ENCODE assay signal across 27 cellular contexts in the genomic region with DNA sequence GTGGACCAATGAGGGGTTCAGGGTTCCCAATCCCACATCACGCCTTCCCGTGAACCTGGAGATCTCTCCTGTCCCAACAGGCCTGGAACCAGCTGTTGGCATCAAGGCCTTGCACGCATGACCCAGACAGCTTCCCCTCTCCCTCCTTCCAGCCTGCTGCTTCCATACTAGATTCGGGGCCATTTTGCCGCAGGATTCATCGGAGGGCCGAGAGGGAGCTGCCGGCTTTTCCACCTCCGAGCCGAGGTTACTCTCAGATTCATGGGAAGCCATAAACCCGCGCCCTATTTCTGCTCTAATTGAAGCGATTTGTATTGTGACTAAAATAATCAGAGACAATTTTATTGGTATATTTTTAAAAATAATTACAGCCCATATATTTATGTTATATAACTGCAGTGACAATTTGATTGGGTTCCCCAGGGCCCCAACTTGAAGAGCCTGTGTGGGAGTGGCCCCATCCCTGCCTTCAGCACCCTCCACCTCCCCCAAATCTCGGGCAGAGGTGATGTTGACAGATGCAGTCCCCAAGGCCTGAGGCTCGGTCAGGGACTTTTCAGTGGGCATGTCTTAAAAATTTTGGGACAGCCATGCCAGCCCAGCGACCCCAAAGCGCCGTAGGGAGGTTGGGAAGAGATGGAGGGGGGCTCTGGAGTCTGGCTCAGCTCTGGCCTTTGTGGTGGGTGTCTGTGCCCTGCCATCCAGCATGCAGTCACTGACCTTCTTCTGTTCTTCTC. TPM values are rescaled to one million over a fixed set of nuclear protein-coding genes. Genes with fewer than 3 reads are reported as not detected.
DNase-seq lines count a peak whose midpoint lies in the region; ATAC-seq, FAIRE-seq and TF ChIP-seq lines count a peak whose summit lies in the region.
"Had no signal": no experiment of that assay in that cellular context is flagged by ENCODE, and none has a peak within 500 bp of the region (broad histone marks: within the 10 kb centered on the region; RNA-seq: fewer than 3 reads in every experiment).

No MANE protein-coding gene starts in this region.

- FAIRE-seq in H54 (lab: Jason Lieb, UNC): no peak
- FAIRE-seq: A549, D721Med, GM12878, H1 had no signal

- H3K36me3 ChIP-seq in sigmoid colon (no peaks in the 10 kb centered on the region), aorta (ENCODE audit: control insufficient read depth in 1 of 2, insufficient read depth in 2 of 2, low read length in 1 of 2) (no peaks in the 10 kb centered on the region), MG63 (no peaks in the 10 kb centered on the region)
- H3K36me3 ChIP-seq: BE2C; BLaER1 treated with 17β-estradiol and CSF1 and Interleukin-3, amounts not matched to agents 10 nM and 100 nM had no signal

- no peaks in the 10 kb centered on the region for H3K9me3 ChIP-seq in right cardiac atrium (ENCODE audit: control insufficient read depth, low read length)
- no peaks in the 10 kb centered on the region for H3K9me3 ChIP-seq in sigmoid colon
- H3K9me3 ChIP-seq in aorta (ENCODE audit: control insufficient read depth, low read length): no peaks in the 10 kb centered on the region
- H3K9me3 ChIP-seq in MG63: no peaks in the 10 kb centered on the region
- H3K9me3 ChIP-seq: A549; BE2C; BLaER1 treated with 17β-estradiol and CSF1 and Interleukin-3, amounts not matched to agents 10 nM and 100 nM had no signal

- no peaks in the 10 kb centered on the region for H3K4me1 Mint-ChIP-seq in neural crest cell
- H3K4me1 Mint-ChIP-seq: CD14-positive monocyte; CD8-positive, alpha-beta memory T cell had no signal

- no peak for ATAC-seq in right cardiac atrium
- ATAC-seq in Right ventricle myocardium superior (ENCODE audit: poor library complexity): no peak
- ATAC-seq in aorta (ENCODE audit: low FRiP score): no peak
- no peak for ATAC-seq in HG03439 (IDR thresholded peaks at IDR 0.05; ENCODE audit: unreplicated experiment)
- ATAC-seq: A549, GM12878, HCT116 had no signal

- H3K27me3 Mint-ChIP-seq in neural crest cell (ENCODE audit: low read depth): peaks cover 4% of the 10 kb centered on the region

- no peak overlapping the region for H3K27ac ChIP-seq in right cardiac atrium (ENCODE audit: low read length)
- H3K27ac ChIP-seq in sigmoid colon: no peak overlapping the region
- no peak overlapping the region for H3K27ac ChIP-seq in aorta (ENCODE audit: low read depth in 1 of 2, low read length in 2 of 2)
- H3K27ac ChIP-seq: A549; BLaER1 treated with 17β-estradiol and CSF1 and Interleukin-3, amounts not matched to agents 10 nM and 100 nM; GM23248 had no signal

- intact Hi-C loops in right cardiac atrium (cut with DNase I) (no loop called here), Right ventricle myocardium superior (cut with DNase I) (no loop called here), sigmoid colon (cut with DNase I) (no loop called here), aorta (cut with DNase I) (no loop called here)

- H3K36me3 Mint-ChIP-seq in neural crest cell (ENCODE audit: low read depth): no peaks in the 10 kb centered on the region
- H3K36me3 Mint-ChIP-seq: CD14-positive monocyte; CD8-positive, alpha-beta memory T cell had no signal

- DNase-seq in right cardiac atrium (peak in 2 of 3 donors; percentile 3 to 21), Right ventricle myocardium superior (no peak), neural crest cell (ENCODE audit: low read depth, low spot score) (no peak), sigmoid colon (peak; percentile 32), aorta (peak; percentile 24 to 55), MG63 (no peak), H54 (ENCODE audit: insufficient read length, low spot score) (no peak)
- DNase-seq: 8988T; ACHN; AML-193; BE2C; CD4-positive, alpha-beta T cell; CD8-positive, alpha-beta memory T cell; DMS 273 treated with DMSO at 0.1 percent for 48 hours; DMS79; EL; GDM1; GM23248; H9 had no signal

- TF ChIP-seq CTCF in neural crest cell (conservative IDR thresholded peaks at IDR 0.05) (no peak), sigmoid colon (IDR thresholded peaks at IDR 0.05) (no peak)

- WGBS in right cardiac atrium: 87% methylated on average over 18 of the region's 18 CpGs
- 79 to 88% methylated on average over 18 of the region's 18 CpGs for WGBS in sigmoid colon, 2 donors
- WGBS in aorta, 2 donors: 84 to 85% methylated on average over 18 of the region's 18 CpGs

- TF ChIP-seq EP300 in sigmoid colon (IDR thresholded peaks at IDR 0.05): no peak

- H3K4me3 Mint-ChIP-seq in neural crest cell: no peak overlapping the region
- H3K4me3 Mint-ChIP-seq: CD14-positive monocyte; CD4-positive, alpha-beta T cell; CD8-positive, alpha-beta memory T cell; H9 had no signal

- H3K4me1 ChIP-seq in right cardiac atrium (ENCODE audit: control insufficient read depth, insufficient read depth, low read length) (no peaks in the 10 kb centered on the region), sigmoid colon (no peaks in the 10 kb centered on the region), aorta (ENCODE audit: control insufficient read depth in 1 of 2, insufficient read depth in 2 of 2, low read length in 2 of 2) (no peaks in the 10 kb centered on the region)
- H3K4me1 ChIP-seq: A549, BE2C had no signal

- H3K27me3 ChIP-seq in right cardiac atrium (ENCODE audit: control insufficient read depth, insufficient read depth): no peaks in the 10 kb centered on the region
- no peaks in the 10 kb centered on the region for H3K27me3 ChIP-seq in sigmoid colon
- H3K27me3 ChIP-seq in aorta (ENCODE audit: control insufficient read depth in 1 of 2, insufficient read depth in 2 of 2, low read length in 1 of 2): no peaks in the 10 kb centered on the region
- H3K27me3 ChIP-seq in MG63: no peaks in the 10 kb centered on the region
- H3K27me3 ChIP-seq: BE2C; BLaER1 treated with 17β-estradiol and CSF1 and Interleukin-3, amounts not matched to agents 10 nM and 100 nM had no signal

- H3K27ac Mint-ChIP-seq in neural crest cell (ENCODE audit: unreplicated experiment): peak overlapping the region; percentile 71
- H3K27ac Mint-ChIP-seq: CD4-positive, alpha-beta T cell; H9 had no signal

- H3K4me3 ChIP-seq in right cardiac atrium (ENCODE audit: low read length) (no peak overlapping the region), sigmoid colon (no peak overlapping the region), aorta (ENCODE audit: low read length in 2 of 2) (no peak overlapping the region), MG63 (no peak overlapping the region)
- H3K4me3 ChIP-seq: A549; BLaER1 treated with 17β-estradiol and CSF1 and Interleukin-3, amounts not matched to agents 10 nM and 100 nM; GM12878; GM23248 had no signal

- TF ChIP-seq POLR2A in sigmoid colon (IDR thresholded peaks at IDR 0.05): no peak
- TF ChIP-seq POLR2A in H54 (IDR thresholded peaks at IDR 0.05; ENCODE audit: low read depth, low read length): no peak

- H3K9me3 Mint-ChIP-seq in neural crest cell: no peaks in the 10 kb centered on the region
- H3K9me3 Mint-ChIP-seq: CD4-positive, alpha-beta T cell; CD8-positive, alpha-beta memory T cell; H9 had no signal

RNA-seq across cellular contexts. Expression of gene PEPD, which starts 30.8 kb away (rescaled TPM):
- 10 to 100 TPM; 27.7 to 37.5 (median 34.9) TPM for total RNA-seq in right cardiac atrium
- 30.1 TPM for polyA plus RNA-seq in right cardiac atrium
- 29.6 TPM for total RNA-seq in Right ventricle myocardium superior
- total RNA-seq in neural crest cell: 39.0 and 43.7 TPM in 2 replicates
- 10 to 100 TPM; 61.5 to 69.0 (median 64.9) TPM for total RNA-seq in sigmoid colon
- 100 to 1,000 TPM in 1 of 3 donors, 10 to 100 TPM in 2; 50.0 to 187 (median 79.3) TPM for polyA plus RNA-seq in sigmoid colon
- total RNA-seq in aorta: 10 to 100 TPM; 54.3 to 56.6 TPM
- 100 to 1,000 TPM in 1 of 2 donors, 10 to 100 TPM in 1; 48.2 to 186 TPM for polyA plus RNA-seq in aorta
- total RNA-seq in MG63 (2014; rRNA removed; shearing (Covaris generic); ENCODE audit: low replicate concordance): 77.4 and 79.3 TPM in 2 replicates

Comparison
In these comparisons a context has a peak if more than half of its experiments do, and no peak if none do; other contexts are left out.
1. DNase-seq: peak in right cardiac atrium (2 of 3), sigmoid colon (single experiment) and aorta (2 of 2); none in Right ventricle myocardium superior (single experiment), neural crest cell (single experiment), MG63 (single experiment) and H54 (single experiment).